In genomic region chr4:98262431-98262830, GRCh38 we compare ENCODE assay signal across 8 cellular contexts. TPM values are rescaled to one million over a fixed set of nuclear protein-coding genes. Genes with fewer than 3 reads are reported as not detected.
DNase-seq lines count a peak whose midpoint lies in the region; ATAC-seq and TF ChIP-seq lines count a peak whose summit lies in the region.

No MANE protein-coding gene starts in this region.

- no peaks in the 10 kb centered on the region for H3K27me3 Mint-ChIP-seq in chondrocyte (ENCODE audit: low read depth)
- H3K27me3 Mint-ChIP-seq in naive B cell, result no peaks in the 10 kb centered on the region

- H3K4me1 Mint-ChIP-seq in chondrocyte (ENCODE audit: low read depth) (peaks cover 51% of the 10 kb centered on the region), naive B cell (peaks cover 33 to 50% (median 45%) of the 10 kb centered on the region in 3 donors)

- DNase-seq in EH (ENCODE audit: low read depth), result peak; percentile 21
- peak; percentile 49 for DNase-seq in NB4 (ENCODE audit: low read depth)
- DNase-seq in chondrocyte (ENCODE audit: low spot score), result no peak
- DNase-seq in naive B cell, result peak; percentile 9

- ATAC-seq in naive B cell (ENCODE audit: low read depth in 2 of 2), result no peak
- ATAC-seq in GM19455 (IDR thresholded peaks at IDR 0.05; ENCODE audit: unreplicated experiment), result no peak
- ATAC-seq in HG02852 (IDR thresholded peaks at IDR 0.05; ENCODE audit: unreplicated experiment), result no peak
- no peak for ATAC-seq in GM19023 (IDR thresholded peaks at IDR 0.05; ENCODE audit: unreplicated experiment)
- ATAC-seq in HG03342 (IDR thresholded peaks at IDR 0.05; ENCODE audit: unreplicated experiment), result no peak

- TF ChIP-seq CTCF in NB4 (IDR thresholded peaks at IDR 0.05; ENCODE audit: low read depth, low read length) (no peak), chondrocyte (IDR thresholded peaks at IDR 0.05) (no peak)

- H3K27ac Mint-ChIP-seq in chondrocyte (ENCODE audit: unreplicated experiment) (peak overlapping the region; percentile 99), naive B cell (peak overlapping the region; percentile 16 to 96 (median 92))

- H3K9me3 Mint-ChIP-seq in chondrocyte (ENCODE audit: low read depth) (peaks cover 5% of the 10 kb centered on the region), naive B cell (no peaks in the 10 kb centered on the region)

- H3K4me3 Mint-ChIP-seq in chondrocyte (ENCODE audit: unreplicated experiment) (peak overlapping the region; percentile 96), naive B cell (peak overlapping the region; percentile 89 to 99 (median 97))

- peak overlapping the region; percentile 85 for H3K4me3 ChIP-seq in NB4 (ENCODE audit: low read depth, low read length)

- H3K36me3 Mint-ChIP-seq in chondrocyte (ENCODE audit: low read depth) (no peaks in the 10 kb centered on the region), naive B cell (no peaks in the 10 kb centered on the region)

- TF ChIP-seq POLR2A in NB4 (IDR thresholded peaks at IDR 0.05; ENCODE audit: extremely low read depth, insufficient read length), result no peak

RNA-seq across cellular contexts. Expression of gene RAP1GDS1, which starts 1.2 kb away (rescaled TPM):
- 49.3 to 89.5 TPM (median 84.3 TPM) in 3 replicates for total RNA-seq in chondrocyte
- 10 to 100 TPM; 29.0 to 52.2 (median 36.4) TPM for polyA plus RNA-seq in naive B cell (ENCODE audit: low read depth in 6 of 6)
